ENCODE assay signal across 2 cellular contexts in genomic region chr12:113413488-113413939, GRCh38.
TF ChIP-seq lines count a peak whose summit lies in the region.

No MANE protein-coding gene starts in this region.

TF ChIP-seq in WTC11, 78 proteins besides CTCF, POLR2A, EP300 and RAD21 (continued from another document):
- TF ChIP-seq, protein P1, sequence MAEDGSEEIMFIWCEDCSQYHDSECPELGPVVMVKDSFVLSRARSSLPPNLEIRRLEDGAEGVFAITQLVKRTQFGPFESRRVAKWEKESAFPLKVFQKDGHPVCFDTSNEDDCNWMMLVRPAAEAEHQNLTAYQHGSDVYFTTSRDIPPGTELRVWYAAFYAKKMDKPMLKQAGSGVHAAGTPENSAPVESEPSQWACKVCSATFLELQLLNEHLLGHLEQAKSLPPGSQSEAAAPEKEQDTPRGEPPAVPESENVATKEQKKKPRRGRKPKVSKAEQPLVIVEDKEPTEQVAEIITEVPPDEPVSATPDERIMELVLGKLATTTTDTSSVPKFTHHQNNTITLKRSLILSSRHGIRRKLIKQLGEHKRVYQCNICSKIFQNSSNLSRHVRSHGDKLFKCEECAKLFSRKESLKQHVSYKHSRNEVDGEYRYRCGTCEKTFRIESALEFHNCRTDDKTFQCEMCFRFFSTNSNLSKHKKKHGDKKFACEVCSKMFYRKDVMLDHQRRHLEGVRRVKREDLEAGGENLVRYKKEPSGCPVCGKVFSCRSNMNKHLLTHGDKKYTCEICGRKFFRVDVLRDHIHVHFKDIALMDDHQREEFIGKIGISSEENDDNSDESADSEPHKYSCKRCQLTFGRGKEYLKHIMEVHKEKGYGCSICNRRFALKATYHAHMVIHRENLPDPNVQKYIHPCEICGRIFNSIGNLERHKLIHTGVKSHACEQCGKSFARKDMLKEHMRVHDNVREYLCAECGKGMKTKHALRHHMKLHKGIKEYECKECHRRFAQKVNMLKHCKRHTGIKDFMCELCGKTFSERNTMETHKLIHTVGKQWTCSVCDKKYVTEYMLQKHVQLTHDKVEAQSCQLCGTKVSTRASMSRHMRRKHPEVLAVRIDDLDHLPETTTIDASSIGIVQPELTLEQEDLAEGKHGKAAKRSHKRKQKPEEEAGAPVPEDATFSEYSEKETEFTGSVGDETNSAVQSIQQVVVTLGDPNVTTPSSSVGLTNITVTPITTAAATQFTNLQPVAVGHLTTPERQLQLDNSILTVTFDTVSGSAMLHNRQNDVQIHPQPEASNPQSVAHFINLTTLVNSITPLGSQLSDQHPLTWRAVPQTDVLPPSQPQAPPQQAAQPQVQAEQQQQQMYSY (CRISPR knock-in tag; IDR thresholded peaks at IDR 0.05) = no peak
- TF ChIP-seq E2F5 (CRISPR knock-in tag; IDR thresholded peaks at IDR 0.05) (no peak), ZNF263 (CRISPR knock-in tag; IDR thresholded peaks at IDR 0.05; ENCODE audit: low read depth) (no peak)

TF ChIP-seq in SK-N-SH treated with all-trans-retinoic acid at 6 μM for 48 hours, 23 proteins besides CTCF, POLR2A, EP300 and RAD21 (continued from another document):
- TF ChIP-seq SNAI2 (CRISPR knock-in tag; IDR thresholded peaks at IDR 0.05) = no peak
- no peak for TF ChIP-seq ISL1 (CRISPR knock-in tag; IDR thresholded peaks at IDR 0.05)
- no peak for TF ChIP-seq TCF4 (CRISPR knock-in tag; IDR thresholded peaks at IDR 0.05; ENCODE audit: borderline replicate concordance)
- TF ChIP-seq TSHZ2 (CRISPR knock-in tag; IDR thresholded peaks at IDR 0.05) = no peak
- TF ChIP-seq, protein P2, sequence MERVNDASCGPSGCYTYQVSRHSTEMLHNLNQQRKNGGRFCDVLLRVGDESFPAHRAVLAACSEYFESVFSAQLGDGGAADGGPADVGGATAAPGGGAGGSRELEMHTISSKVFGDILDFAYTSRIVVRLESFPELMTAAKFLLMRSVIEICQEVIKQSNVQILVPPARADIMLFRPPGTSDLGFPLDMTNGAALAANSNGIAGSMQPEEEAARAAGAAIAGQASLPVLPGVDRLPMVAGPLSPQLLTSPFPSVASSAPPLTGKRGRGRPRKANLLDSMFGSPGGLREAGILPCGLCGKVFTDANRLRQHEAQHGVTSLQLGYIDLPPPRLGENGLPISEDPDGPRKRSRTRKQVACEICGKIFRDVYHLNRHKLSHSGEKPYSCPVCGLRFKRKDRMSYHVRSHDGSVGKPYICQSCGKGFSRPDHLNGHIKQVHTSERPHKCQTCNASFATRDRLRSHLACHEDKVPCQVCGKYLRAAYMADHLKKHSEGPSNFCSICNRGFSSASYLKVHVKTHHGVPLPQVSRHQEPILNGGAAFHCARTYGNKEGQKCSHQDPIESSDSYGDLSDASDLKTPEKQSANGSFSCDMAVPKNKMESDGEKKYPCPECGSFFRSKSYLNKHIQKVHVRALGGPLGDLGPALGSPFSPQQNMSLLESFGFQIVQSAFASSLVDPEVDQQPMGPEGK (CRISPR knock-in tag; IDR thresholded peaks at IDR 0.05; ENCODE audit: borderline replicate concordance) = no peak
- no peak for TF ChIP-seq CSDC2 (CRISPR knock-in tag; IDR thresholded peaks at IDR 0.05)
- TF ChIP-seq PPARA (CRISPR knock-in tag; IDR thresholded peaks at IDR 0.05; ENCODE audit: borderline replicate concordance) = no peak
- TF ChIP-seq ESRRG (CRISPR knock-in tag; IDR thresholded peaks at IDR 0.05) = no peak
- no peak for TF ChIP-seq ZNF8 (CRISPR knock-in tag; IDR thresholded peaks at IDR 0.05)
- no peak for TF ChIP-seq ARNTL (CRISPR knock-in tag; IDR thresholded peaks at IDR 0.05; ENCODE audit: borderline replicate concordance, low read depth)
